Comparison of ENCODE assay signal across 1 cellular context in genomic region chr17:76107507-76107906, GRCh38.
A peak's percentile ranks its signal among the peaks of the same experiment; 100 is the strongest.
TF ChIP-seq lines count a peak whose summit lies in the region.

No MANE protein-coding gene starts in this region.

TF ChIP-seq in HepG2, 621 proteins besides CTCF, POLR2A, EP300 and RAD21:
- TF ChIP-seq IKZF5 (CRISPR knock-in tag; IDR thresholded peaks at IDR 0.05): no peak
- peak; percentile 18; the same call in 1 of the 2 replicates for TF ChIP-seq SMC3 (IDR thresholded peaks at IDR 0.05; ENCODE audit: low read length)
- TF ChIP-seq STAG1 (CRISPR knock-in tag; IDR thresholded peaks at IDR 0.05): peak; percentile 15; the same call in 1 of the 2 replicates
- TF ChIP-seq HOXA9 (CRISPR knock-in tag; IDR thresholded peaks at IDR 0.05; ENCODE audit: borderline replicate concordance): no peak
